Comparison of ENCODE assay signal across 9 cellular contexts in genomic region chr12:74365178-74365964, GRCh38.
A peak's percentile ranks its signal among the peaks of the same experiment; 100 is the strongest.
DNase-seq lines count a peak whose midpoint lies in the region; ATAC-seq and TF ChIP-seq lines count a peak whose summit lies in the region.
"Had no signal": no experiment of that assay in that cellular context is flagged by ENCODE, and none has a peak within 500 bp of the region (broad histone marks: within the 10 kb centered on the region; RNA-seq: fewer than 3 reads in every experiment).

No MANE protein-coding gene starts in this region.

- in situ Hi-C loops in GM13976 (cut with MboI; ENCODE audit: low sequenced_read_pairs, unreplicated experiment) = no loop called here

- H3K4me1 Mint-ChIP-seq in endodermal cell = peaks cover 3% of the 10 kb centered on the region
- H3K4me1 Mint-ChIP-seq: IgD-negative memory B cell had no signal

- H3K4me1 ChIP-seq in endodermal cell (ENCODE audit: control insufficient read depth, insufficient read depth, low read length) = no peaks in the 10 kb centered on the region
- no peaks in the 10 kb centered on the region for H3K4me1 ChIP-seq in right atrium auricular region

- no peaks in the 10 kb centered on the region for H3K9me3 ChIP-seq in endodermal cell (ENCODE audit: control insufficient read depth, low read length)
- no peaks in the 10 kb centered on the region for H3K9me3 ChIP-seq in right atrium auricular region

- peaks cover 2% of the 10 kb centered on the region for H3K27me3 Mint-ChIP-seq in endodermal cell (ENCODE audit: insufficient read depth)
- H3K27me3 Mint-ChIP-seq: IgD-negative memory B cell had no signal

- H3K4me3 Mint-ChIP-seq in endodermal cell = no peak overlapping the region
- H3K4me3 Mint-ChIP-seq: IgD-negative memory B cell had no signal

- H3K36me3 Mint-ChIP-seq in endodermal cell (ENCODE audit: low read depth) = peaks cover 2% of the 10 kb centered on the region

- peak; percentile 85 for ATAC-seq in HG02642 (IDR thresholded peaks at IDR 0.05; ENCODE audit: poor library complexity, unreplicated experiment)

- H3K27me3 ChIP-seq in endodermal cell (ENCODE audit: control insufficient read depth, insufficient read depth, low read length, poor library complexity, severe bottlenecking) = no peaks in the 10 kb centered on the region
- H3K27me3 ChIP-seq in right atrium auricular region = no peaks in the 10 kb centered on the region

- H3K9me3 Mint-ChIP-seq in endodermal cell = peaks cover 9% of the 10 kb centered on the region

- no peak overlapping the region for H3K4me3 ChIP-seq in endodermal cell (ENCODE audit: low read length)
- no peak overlapping the region for H3K4me3 ChIP-seq in right atrium auricular region

- DNase-seq in AG08395 (ENCODE audit: low spot score) (peak; percentile 55), GM13976 (ENCODE audit: low spot score) (peak; percentile 4), NCI-H446 treated with DMSO at 0.1 percent for 48 hours (lab: John Stamatoyannopoulos, UW) (peak; percentile 15), endodermal cell (peak; percentile 81), retina (peak; percentile 9), right atrium auricular region (ENCODE audit: low spot score) (no peak), putamen (ENCODE audit: low spot score) (no peak)

- no peak overlapping the region for H3K27ac Mint-ChIP-seq in endodermal cell
- H3K27ac Mint-ChIP-seq: IgD-negative memory B cell had no signal

- no peaks in the 10 kb centered on the region for H3K36me3 ChIP-seq in endodermal cell (ENCODE audit: control insufficient read depth, insufficient read depth, low read length)
- H3K36me3 ChIP-seq in right atrium auricular region = no peaks in the 10 kb centered on the region

- H3K27ac ChIP-seq in endodermal cell (ENCODE audit: low read depth, low read length) = no peak overlapping the region
- H3K27ac ChIP-seq in right atrium auricular region = no peak overlapping the region

- H3K9ac ChIP-seq in endodermal cell (ENCODE audit: extremely low read depth, low read length, poor library complexity, severe bottlenecking) = no peak overlapping the region

- TF ChIP-seq CTCF in GM13976 (IDR thresholded peaks at IDR 0.05; ENCODE audit: borderline replicate concordance, control extremely low read depth, extremely low read depth, insufficient read depth, missing control alignments) (peak; percentile 24), endodermal cell (conservative IDR thresholded peaks at IDR 0.05) (peak; percentile 65), right atrium auricular region (IDR thresholded peaks at IDR 0.05) (no peak)

- WGBS in endodermal cell (ENCODE audit: insufficient coverage in 1 of 2, insufficient read length in 1 of 2), 2 experiments = 95% methylated on average over 6 of the region's 6 CpGs

Comparison
In these comparisons a context has a peak if more than half of its experiments do, and no peak if none do; other contexts are left out.
1. DNase-seq: peak in AG08395 (single experiment), GM13976 (single experiment), NCI-H446 treated with DMSO at 0.1 percent for 48 hours (single experiment), endodermal cell (single experiment) and retina (single experiment); none in right atrium auricular region (single experiment) and putamen (single experiment).
2. CTCF ChIP-seq: peak in GM13976 (single experiment) and endodermal cell (single experiment); none in right atrium auricular region (0 of 2).